Comparison of ENCODE assay signal across 25 cellular contexts in genomic region chr15:66986951-66987350, GRCh38.
DNase-seq lines count a peak whose midpoint lies in the region; ATAC-seq and TF ChIP-seq lines count a peak whose summit lies in the region.
"Had no signal": no experiment of that assay in that cellular context is flagged by ENCODE, and none has a peak within 500 bp of the region (broad histone marks: within the 10 kb centered on the region; RNA-seq: fewer than 3 reads in every experiment).

No MANE protein-coding gene starts in this region.

- H3K27ac ChIP-seq in GM23338 (ENCODE audit: low read depth) (no peak overlapping the region), esophagus muscularis mucosa (replicated peaks in 1 of 4) (no peak overlapping the region), substantia nigra (ENCODE audit: low read depth, low read length, poor library complexity, severe bottlenecking) (no peak overlapping the region), A673 (ENCODE audit: low read depth, low read length, poor library complexity, severe bottlenecking) (no peak overlapping the region)
- H3K27ac ChIP-seq: A549, PC-9, SJSA1 had no signal

- no TSS peak for BruUV-seq in A673 (replicated peaks; lab: Mats Ljungman, UMichigan)

- no peak overlapping the region for H3K4me2 ChIP-seq in GM23338
- H3K4me2 ChIP-seq: A549, PC-9 had no signal

- peaks cover 12% of the 10 kb centered on the region for H3K9me2 ChIP-seq in GM23338 (ENCODE audit: insufficient read depth)

- H3K4me1 ChIP-seq in GM23338 (ENCODE audit: insufficient read depth) (no peaks in the 10 kb centered on the region), esophagus muscularis mucosa (no peaks in the 10 kb centered on the region), A673 (ENCODE audit: insufficient read depth, low read length, poor library complexity, severe bottlenecking) (no peaks in the 10 kb centered on the region)
- H3K4me1 ChIP-seq: A549, HAP-1, SJSA1 had no signal

- POLR2A ChIA-PET in A673 (lab: Charles Lee; ENCODE audit: low non-redundant PET) = no interaction called here

- H3K36me3 ChIP-seq in GM23338 (ENCODE audit: insufficient read depth) (no peaks in the 10 kb centered on the region), esophagus muscularis mucosa (no peaks in the 10 kb centered on the region), A673 (ENCODE audit: insufficient read depth, low read length, poor library complexity, severe bottlenecking) (no peaks in the 10 kb centered on the region)
- H3K36me3 ChIP-seq: HAP-1, MG63, SJSA1 had no signal

- H3K4me3 ChIP-seq in GM23338 = no peak overlapping the region
- no peak overlapping the region for H3K4me3 ChIP-seq in esophagus muscularis mucosa
- no peak overlapping the region for H3K4me3 ChIP-seq in A673 (ENCODE audit: low read depth, low read length, poor library complexity, severe bottlenecking)
- H3K4me3 ChIP-seq: A549, HAP-1, MG63, PC-9, SJSA1 had no signal

- peaks cover 2% of the 10 kb centered on the region; the same call in 1 of the 3 replicates for H3K4me1 Mint-ChIP-seq in GM23338
- H3K4me1 Mint-ChIP-seq: B cell, CD14-positive monocyte had no signal

- peaks cover 3% of the 10 kb centered on the region for H3K27me3 Mint-ChIP-seq in GM23338 (ENCODE audit: insufficient read depth, low read depth, poor library complexity)

- no peaks in the 10 kb centered on the region; the same call in 1 of the 2 replicates for H4K20me1 ChIP-seq in GM23338 (replicated peaks; ENCODE audit: insufficient read depth)

- H3F3A ChIP-seq in GM23338 (replicated peaks; ENCODE audit: low read depth) = no peaks in the 10 kb centered on the region

- H3K9me3 Mint-ChIP-seq in GM23338 = no peaks in the 10 kb centered on the region

- no peak overlapping the region for H3K4me3 Mint-ChIP-seq in GM23338
- H3K4me3 Mint-ChIP-seq: B cell, CD14-positive monocyte had no signal

- TF ChIP-seq CTCF in GM23338 (conservative IDR thresholded peaks at IDR 0.05; ENCODE audit: low read depth in 2 of 2) (no peak), esophagus muscularis mucosa (IDR thresholded peaks at IDR 0.05) (no peak), A673 (conservative IDR thresholded peaks at IDR 0.05; ENCODE audit: low read depth, low read length) (no peak)

- CTCF ChIA-PET in A673 (lab: Charles Lee) = no interaction called here

- no peaks in the 10 kb centered on the region for H3K9me3 ChIP-seq in esophagus muscularis mucosa
- H3K9me3 ChIP-seq in A673 (ENCODE audit: low read depth, low read length, poor library complexity, severe bottlenecking) = no peaks in the 10 kb centered on the region
- H3K9me3 ChIP-seq: A549 had no signal

- no peaks in the 10 kb centered on the region for H3K36me3 Mint-ChIP-seq in GM23338 (ENCODE audit: low read depth)
- H3K36me3 Mint-ChIP-seq: CD14-positive monocyte had no signal

- no peak for TF ChIP-seq EP300 in esophagus muscularis mucosa (IDR thresholded peaks at IDR 0.05)

- H3K27me3 ChIP-seq in GM23338 (ENCODE audit: insufficient read depth) (no peaks in the 10 kb centered on the region), esophagus muscularis mucosa (no peaks in the 10 kb centered on the region), A673 (replicated peaks; ENCODE audit: insufficient read depth, low read depth, low read length, poor library complexity) (no peaks in the 10 kb centered on the region)
- H3K27me3 ChIP-seq: MG63, SJSA1 had no signal

- WGBS in esophagus muscularis mucosa = 87% methylated on average over 7 of the region's 7 CpGs

- no peak for ATAC-seq in GM23338
- ATAC-seq: A549 had no signal

- H3K27ac Mint-ChIP-seq in GM23338 = no peak overlapping the region
- H3K27ac Mint-ChIP-seq: B cell, CD14-positive monocyte had no signal

- H2AFZ ChIP-seq in GM23338 = peak overlapping the region; percentile 72; the same call in 1 of the 2 replicates
- H2AFZ ChIP-seq: PC-9 had no signal

- DNase-seq in GM23338 (ENCODE audit: low spot score) (no peak), esophagus muscularis mucosa (ENCODE audit: extremely low spot score) (peak; percentile 84), midbrain (lab: John Stamatoyannopoulos, UW) (peak; percentile 67), substantia nigra (lab: John Stamatoyannopoulos, UW) (peak in 28 of 49 donors; percentile 1 to 81 (median 26)), A673 (ENCODE audit: low spot score) (no peak), cardiac septum (ENCODE audit: low spot score) (no peak)
- no peak for DNase-seq in stimulated activated CD4-positive, alpha-beta T cell treated with anti-CD3 and anti-CD28 coated beads, Interleukin-4, amount 100 ng/mL, for 4 hours
- DNase-seq: Calu3, DMS79 treated with DMSO at 0.1 percent for 48 hours, GOT3, KG1, MG63, NCI-H1105 treated with DMSO at 0.1 percent for 48 hours, NCI-H146, NCI-H1930, NCI-H446 treated with DMSO at 0.1 percent for 48 hours, NCI-H526, NCI-H82, PC-9, Right ventricle myocardium superior had no signal

- no peak for TF ChIP-seq POLR2A in esophagus muscularis mucosa (IDR thresholded peaks at IDR 0.05; ENCODE audit: low read depth)

- H3K79me2 ChIP-seq in GM23338 (replicated peaks; ENCODE audit: insufficient read depth) = no peaks in the 10 kb centered on the region

- intact Hi-C loops in esophagus muscularis mucosa (cut with DNase I) = no loop called here
- intact Hi-C loops in A673 (cut with micrococcal nuclease; ENCODE audit: unreplicated experiment) = no loop called here
- intact Hi-C loops in cardiac septum (cut with DNase I) = no loop called here

TF ChIP-seq in GM23338, 12 proteins besides CTCF, POLR2A, EP300 and RAD21 (continues in another document):
- TF ChIP-seq ZNF462 (CRISPR knock-in tag; IDR thresholded peaks at IDR 0.05) (no peak), JUNB (IDR thresholded peaks at IDR 0.05; ENCODE audit: unreplicated experiment) (no peak), CREB1 (CRISPR knock-in tag; IDR thresholded peaks at IDR 0.05; ENCODE audit: low read depth) (no peak), ETS1 (IDR thresholded peaks at IDR 0.05) (no peak), EZH2 (IDR thresholded peaks at IDR 0.05; ENCODE audit: low read depth, unreplicated experiment) (no peak)

Comparison
In these comparisons a context has a peak if more than half of its experiments do, and no peak if none do; other contexts are left out.
1. DNase-seq: peak in esophagus muscularis mucosa (single experiment), midbrain (single experiment) and substantia nigra (28 of 49); none in GM23338 (single experiment), A673 (single experiment), stimulated activated CD4-positive, alpha-beta T cell treated with anti-CD3 and anti-CD28 coated beads, Interleukin-4, amount 100 ng/mL, for 4 hours (0 of 2) and cardiac septum (single experiment).